15 cellular contexts compared by ENCODE assay signal in genomic region chr15:48414015-48414414, GRCh38.
DNase-seq lines count a peak whose midpoint lies in the region; ATAC-seq and TF ChIP-seq lines count a peak whose summit lies in the region.
"Had no signal": no experiment of that assay in that cellular context is flagged by ENCODE, and none has a peak within 500 bp of the region (broad histone marks: within the 10 kb centered on the region; RNA-seq: fewer than 3 reads in every experiment).

No MANE protein-coding gene starts in this region.

- no peak overlapping the region for H3K4me3 ChIP-seq in GM23248
- peak overlapping the region; percentile 9 for H3K4me3 ChIP-seq in coronary artery
- H3K4me3 ChIP-seq in tibial artery, result no peak overlapping the region
- H3K4me3 ChIP-seq: lung had no signal

- no peaks in the 10 kb centered on the region for H4K20me1 ChIP-seq in GM23248 (ENCODE audit: insufficient read depth)

- H3K36me3 ChIP-seq in GM23248 (ENCODE audit: low read depth) (peaks cover 86% of the 10 kb centered on the region), tibial artery (peaks cover 0 to 18% (median 14%) of the 10 kb centered on the region in 3 donors)
- H3K36me3 ChIP-seq: WERI-Rb-1 had no signal

- DNase-seq in GM23248 (peak; percentile 92), coronary artery (ENCODE audit: low spot score) (no peak), iris pigment epithelial cell (ENCODE audit: low read depth) (peak; percentile 57), tibial artery (peak in 1 of 2 donors; percentile 81), left colon (no peak)
- no peak for DNase-seq in stimulated activated CD4-positive, alpha-beta T cell treated with anti-CD3 and anti-CD28 coated beads, Interleukin-2, amount 100 ng/mL, for 48 hours
- no peak for DNase-seq in activated T-cell treated with anti-CD3 and anti-CD28 coated beads, Interleukin-2, amount 50 U/mL, for 48 hours
- DNase-seq: activated naive CD4-positive, alpha-beta T cell; CD4-positive, CD25-positive, alpha-beta regulatory T cell; KBM-7; NCI-H1417 treated with DMSO at 0.1 percent for 48 hours; NCI-H446; stimulated activated CD4-positive, alpha-beta T cell treated with anti-CD3 and anti-CD28 coated beads, Interleukin-12 subunit alpha, Interleukin-12 subunit beta, amount 100 ng/mL, for 4 hours; WERI-Rb-1 had no signal

- no peak overlapping the region for H2AFZ ChIP-seq in GM23248

- H3K79me2 ChIP-seq in GM23248 (ENCODE audit: insufficient read depth), result peaks cover 19% of the 10 kb centered on the region

- no peaks in the 10 kb centered on the region for H3K9me2 ChIP-seq in GM23248 (ENCODE audit: insufficient read depth)

- in situ Hi-C loops in GM23248 (cut with MboI), result no loop called here

- H3K27ac ChIP-seq in GM23248 (peak overlapping the region; percentile 96), coronary artery (peak overlapping the region; percentile 64 to 77), tibial artery (peak overlapping the region; percentile 60 to 76)
- H3K27ac ChIP-seq: WERI-Rb-1 had no signal

- ATAC-seq in left colon, result no peak

- intact Hi-C loops in tibial artery (cut with DNase I; ENCODE audit: low total_unique reads), result no loop called here
- intact Hi-C loops in left colon (cut with DNase I, micrococcal nuclease), result no loop called here

- WGBS in GM23248 (ENCODE audit: low coverage in 1 of 2, low lambda C conversion rate in 2 of 2, missing lambda C conversion rate in 2 of 2), 2 experiments, result 9 to 12% methylated on average over 3 of the region's 3 CpGs

- peak overlapping the region; percentile 76 for H3K9ac ChIP-seq in GM23248

- TF ChIP-seq CTCF in coronary artery (IDR thresholded peaks at IDR 0.05) (no peak), tibial artery (IDR thresholded peaks at IDR 0.05) (no peak)

- H3K4me2 ChIP-seq in GM23248 (ENCODE audit: unreplicated experiment), result peak overlapping the region; percentile 55

- H3F3A ChIP-seq in GM23248 (ENCODE audit: insufficient read depth), result peaks cover 98% of the 10 kb centered on the region

- H3K4me1 ChIP-seq in GM23248 (ENCODE audit: insufficient read depth), result peaks cover 75% of the 10 kb centered on the region
- H3K4me1 ChIP-seq in tibial artery, result peaks cover 0 to 64% (median 33%) of the 10 kb centered on the region in 4 donors

- no peaks in the 10 kb centered on the region for H3K27me3 ChIP-seq in GM23248 (replicated peaks; ENCODE audit: insufficient read depth)
- H3K27me3 ChIP-seq in tibial artery, result no peaks in the 10 kb centered on the region

- H3K9me3 ChIP-seq in GM23248 (ENCODE audit: low read depth) (no peaks in the 10 kb centered on the region), tibial artery (no peaks in the 10 kb centered on the region)

Comparison
In these comparisons a context has a peak if more than half of its experiments do, and no peak if none do; other contexts are left out.
1. DNase-seq: peak in GM23248 (single experiment) and iris pigment epithelial cell (single experiment); none in coronary artery (single experiment), stimulated activated CD4-positive, alpha-beta T cell treated with anti-CD3 and anti-CD28 coated beads, Interleukin-2, amount 100 ng/mL, for 48 hours (0 of 2), activated T-cell treated with anti-CD3 and anti-CD28 coated beads, Interleukin-2, amount 50 U/mL, for 48 hours (0 of 2) and left colon (0 of 2).
2. Peak in every context shown above with its lines, with median percentiles within 50 percentile points of each other: H3K27ac ChIP-seq.